Comparison of ENCODE assay signal across 1 cellular context in the genomic region with DNA sequence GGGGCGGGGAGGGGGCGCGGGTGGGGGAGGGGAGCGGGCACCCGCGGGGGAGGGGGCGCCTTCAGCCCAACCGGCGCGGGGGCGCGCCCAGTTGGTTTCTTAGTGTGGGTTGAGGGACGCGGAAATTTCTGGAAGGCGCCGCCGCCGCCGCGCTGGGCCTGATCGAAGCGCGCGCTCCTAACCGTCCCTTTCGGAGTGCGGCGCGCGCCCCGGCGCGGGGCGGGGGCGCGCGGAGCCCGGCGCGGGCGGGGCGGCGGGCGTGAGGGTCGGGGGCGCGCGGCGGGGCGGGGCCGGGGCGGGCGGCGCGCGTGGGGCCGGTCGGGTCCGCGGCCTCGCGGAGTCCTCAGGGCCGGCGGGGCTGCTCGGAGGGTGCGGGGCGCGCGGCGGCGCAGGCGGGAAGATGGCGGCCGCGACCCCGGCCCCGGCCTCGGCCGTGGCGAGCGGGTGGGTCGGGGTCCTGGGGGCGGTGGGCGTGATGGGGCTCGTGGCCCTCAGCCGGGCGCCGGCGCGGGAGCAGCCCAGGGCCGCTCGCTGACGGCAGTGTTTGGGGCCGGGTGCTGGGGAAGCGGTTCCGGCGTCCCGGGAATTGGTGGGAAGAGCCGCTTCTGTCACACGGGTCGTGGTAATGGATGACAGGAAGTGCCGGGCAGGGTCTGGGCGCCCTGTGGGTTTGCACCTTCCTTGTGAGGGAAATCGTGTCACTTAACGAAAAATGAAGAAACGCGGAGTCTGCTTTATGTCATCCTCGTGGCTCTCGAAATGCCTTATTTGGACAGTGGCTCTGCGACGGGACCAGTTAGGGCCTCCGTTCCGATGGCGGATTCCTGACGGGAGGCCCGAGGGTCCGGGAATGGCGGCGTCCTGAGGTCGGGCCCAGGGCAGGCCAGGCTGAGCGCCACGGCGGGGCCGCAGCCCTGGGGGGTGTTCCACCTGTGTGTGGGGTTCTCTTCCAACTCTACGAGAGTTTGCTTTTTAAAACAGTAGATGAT.
A peak's percentile ranks its signal among the peaks of the same experiment; 100 is the strongest.
TF ChIP-seq lines count a peak whose summit lies in the region.

No MANE protein-coding gene starts in this region.

TF ChIP-seq in K562, 482 proteins besides CTCF, POLR2A, EP300 and RAD21 (continued from another document and continues in another):
- TF ChIP-seq, protein P1, sequence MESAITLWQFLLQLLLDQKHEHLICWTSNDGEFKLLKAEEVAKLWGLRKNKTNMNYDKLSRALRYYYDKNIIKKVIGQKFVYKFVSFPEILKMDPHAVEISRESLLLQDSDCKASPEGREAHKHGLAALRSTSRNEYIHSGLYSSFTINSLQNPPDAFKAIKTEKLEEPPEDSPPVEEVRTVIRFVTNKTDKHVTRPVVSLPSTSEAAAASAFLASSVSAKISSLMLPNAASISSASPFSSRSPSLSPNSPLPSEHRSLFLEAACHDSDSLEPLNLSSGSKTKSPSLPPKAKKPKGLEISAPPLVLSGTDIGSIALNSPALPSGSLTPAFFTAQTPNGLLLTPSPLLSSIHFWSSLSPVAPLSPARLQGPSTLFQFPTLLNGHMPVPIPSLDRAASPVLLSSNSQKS (CRISPR knock-in tag; IDR thresholded peaks at IDR 0.05), result 0 out of 2 replicates have a peak, but pooled peaks have one; percentile 41
- TF ChIP-seq ZFP36 (IDR thresholded peaks at IDR 0.05; ENCODE audit: low read depth, low read length, partially characterized antibody) (no peak), ZSCAN29 (IDR thresholded peaks at IDR 0.05) (no peak), PHF20 (IDR thresholded peaks at IDR 0.05; ENCODE audit: partially characterized antibody) (no peak), ARID2 (IDR thresholded peaks at IDR 0.05) (no peak), ZNF354B (CRISPR knock-in tag; IDR thresholded peaks at IDR 0.05) (no peak), PTBP1 (IDR thresholded peaks at IDR 0.05; ENCODE audit: low read depth, low read length) (no peak), NRF1 (conservative IDR thresholded peaks at IDR 0.05 in 1 of 2, IDR thresholded peaks at IDR 0.05 in 1 of 2) (peak in 1 of 2 experiments; percentile 35; a peak in 2 of 4 replicates), CBFB (CRISPR knock-in tag; IDR thresholded peaks at IDR 0.05) (no peak), HMGN3 (IDR thresholded peaks at IDR 0.05; ENCODE audit: borderline replicate concordance, extremely low read depth, insufficient read length, low read depth, low read length) (peak; percentile 54), ZNF282 (CRISPR knock-in tag; IDR thresholded peaks at IDR 0.05) (no peak), ILF3 (IDR thresholded peaks at IDR 0.05; ENCODE audit: borderline replicate concordance) (no peak), XRCC5 (IDR thresholded peaks at IDR 0.05; ENCODE audit: low read depth, low read length) (peak; percentile 22; the same call in 1 of the 2 replicates), ZNF778 (CRISPR knock-in tag; IDR thresholded peaks at IDR 0.05) (no peak), ZNF140 (CRISPR knock-in tag; IDR thresholded peaks at IDR 0.05) (0 out of 2 replicates have a peak, but pooled peaks have one; percentile 32), KLF10 (CRISPR knock-in tag; IDR thresholded peaks at IDR 0.05) (no peak), PURB (CRISPR knock-in tag; IDR thresholded peaks at IDR 0.05; ENCODE audit: low read depth) (no peak), NFE2L1 (tag; IDR thresholded peaks at IDR 0.05; ENCODE audit: borderline replicate concordance, low read depth) (no peak), ZKSCAN3 (CRISPR knock-in tag; IDR thresholded peaks at IDR 0.05) (no peak), CREM (IDR thresholded peaks at IDR 0.05; ENCODE audit: low read depth) (no peak; the same call in 1 of the 2 replicates), KDM5B (IDR thresholded peaks at IDR 0.05; ENCODE audit: insufficient replicate concordance, low read depth, low read length) (peak; percentile 78), ZNF583 (CRISPR knock-in tag; IDR thresholded peaks at IDR 0.05) (no peak), LARP7 (IDR thresholded peaks at IDR 0.05) (no peak), SAP30 (IDR thresholded peaks at IDR 0.05; ENCODE audit: borderline replicate concordance, insufficient read depth, low read depth, low read length, poor library complexity, severe bottlenecking) (peak; percentile 93), FIP1L1 (IDR thresholded peaks at IDR 0.05; ENCODE audit: low read depth, low read length, poor library complexity, severe bottlenecking) (no peak), DPF2 (IDR thresholded peaks at IDR 0.05) (no peak), NR2C1 (IDR thresholded peaks at IDR 0.05) (no peak), NR2C1 (tag; IDR thresholded peaks at IDR 0.05) (no peak), KLF6 (CRISPR knock-in tag; IDR thresholded peaks at IDR 0.05; ENCODE audit: borderline replicate concordance) (no peak), TFAM (CRISPR knock-in tag; conservative IDR thresholded peaks at IDR 0.05) (no peak), TBP (optimal IDR thresholded peaks at IDR 0.05; ENCODE audit: low read depth, low read length) (peak; percentile 38), PHTF2 (CRISPR knock-in tag; IDR thresholded peaks at IDR 0.05) (no peak), ZNF431 (CRISPR knock-in tag; IDR thresholded peaks at IDR 0.05) (no peak), MTA1 (IDR thresholded peaks at IDR 0.05; ENCODE audit: borderline replicate concordance) (no peak), CSDE1 (IDR thresholded peaks at IDR 0.05) (no peak), NEUROD1 (IDR thresholded peaks at IDR 0.05; ENCODE audit: borderline replicate concordance, low read depth, low read length, partially characterized antibody) (no peak), ATF1 (CRISPR knock-in tag; IDR thresholded peaks at IDR 0.05) (no peak), ATF1 (tag; IDR thresholded peaks at IDR 0.05) (peak; percentile 54; the same call in 1 of the 2 replicates), SOX6 (IDR thresholded peaks at IDR 0.05) (no peak)
- TF ChIP-seq, protein P2, sequence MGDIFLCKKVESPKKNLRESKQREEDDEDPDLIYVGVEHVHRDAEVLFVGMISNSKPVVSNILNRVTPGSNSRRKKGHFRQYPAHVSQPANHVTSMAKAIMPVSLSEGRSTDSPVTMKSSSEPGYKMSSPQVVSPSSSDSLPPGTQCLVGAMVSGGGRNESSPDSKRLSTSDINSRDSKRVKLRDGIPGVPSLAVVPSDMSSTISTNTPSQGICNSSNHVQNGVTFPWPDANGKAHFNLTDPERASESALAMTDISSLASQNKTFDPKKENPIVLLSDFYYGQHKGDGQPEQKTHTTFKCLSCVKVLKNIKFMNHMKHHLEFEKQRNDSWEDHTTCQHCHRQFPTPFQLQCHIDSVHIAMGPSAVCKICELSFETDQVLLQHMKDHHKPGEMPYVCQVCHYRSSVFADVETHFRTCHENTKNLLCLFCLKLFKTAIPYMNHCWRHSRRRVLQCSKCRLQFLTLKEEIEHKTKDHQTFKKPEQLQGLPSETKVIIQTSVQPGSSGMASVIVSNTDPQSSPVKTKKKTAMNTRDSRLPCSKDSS (IDR thresholded peaks at IDR 0.05; ENCODE audit: low read depth, partially characterized antibody), result no peak
- TF ChIP-seq, protein P3, sequence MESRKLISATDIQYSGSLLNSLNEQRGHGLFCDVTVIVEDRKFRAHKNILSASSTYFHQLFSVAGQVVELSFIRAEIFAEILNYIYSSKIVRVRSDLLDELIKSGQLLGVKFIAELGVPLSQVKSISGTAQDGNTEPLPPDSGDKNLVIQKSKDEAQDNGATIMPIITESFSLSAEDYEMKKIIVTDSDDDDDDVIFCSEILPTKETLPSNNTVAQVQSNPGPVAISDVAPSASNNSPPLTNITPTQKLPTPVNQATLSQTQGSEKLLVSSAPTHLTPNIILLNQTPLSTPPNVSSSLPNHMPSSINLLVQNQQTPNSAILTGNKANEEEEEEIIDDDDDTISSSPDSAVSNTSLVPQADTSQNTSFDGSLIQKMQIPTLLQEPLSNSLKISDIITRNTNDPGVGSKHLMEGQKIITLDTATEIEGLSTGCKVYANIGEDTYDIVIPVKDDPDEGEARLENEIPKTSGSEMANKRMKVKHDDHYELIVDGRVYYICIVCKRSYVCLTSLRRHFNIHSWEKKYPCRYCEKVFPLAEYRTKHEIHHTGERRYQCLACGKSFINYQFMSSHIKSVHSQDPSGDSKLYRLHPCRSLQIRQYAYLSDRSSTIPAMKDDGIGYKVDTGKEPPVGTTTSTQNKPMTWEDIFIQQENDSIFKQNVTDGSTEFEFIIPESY (CRISPR knock-in tag; IDR thresholded peaks at IDR 0.05), result no peak
- TF ChIP-seq, protein P4, sequence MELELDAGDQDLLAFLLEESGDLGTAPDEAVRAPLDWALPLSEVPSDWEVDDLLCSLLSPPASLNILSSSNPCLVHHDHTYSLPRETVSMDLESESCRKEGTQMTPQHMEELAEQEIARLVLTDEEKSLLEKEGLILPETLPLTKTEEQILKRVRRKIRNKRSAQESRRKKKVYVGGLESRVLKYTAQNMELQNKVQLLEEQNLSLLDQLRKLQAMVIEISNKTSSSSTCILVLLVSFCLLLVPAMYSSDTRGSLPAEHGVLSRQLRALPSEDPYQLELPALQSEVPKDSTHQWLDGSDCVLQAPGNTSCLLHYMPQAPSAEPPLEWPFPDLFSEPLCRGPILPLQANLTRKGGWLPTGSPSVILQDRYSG (tag; conservative IDR thresholded peaks at IDR 0.05; ENCODE audit: low read depth), result no peak
- TF ChIP-seq, protein P5, sequence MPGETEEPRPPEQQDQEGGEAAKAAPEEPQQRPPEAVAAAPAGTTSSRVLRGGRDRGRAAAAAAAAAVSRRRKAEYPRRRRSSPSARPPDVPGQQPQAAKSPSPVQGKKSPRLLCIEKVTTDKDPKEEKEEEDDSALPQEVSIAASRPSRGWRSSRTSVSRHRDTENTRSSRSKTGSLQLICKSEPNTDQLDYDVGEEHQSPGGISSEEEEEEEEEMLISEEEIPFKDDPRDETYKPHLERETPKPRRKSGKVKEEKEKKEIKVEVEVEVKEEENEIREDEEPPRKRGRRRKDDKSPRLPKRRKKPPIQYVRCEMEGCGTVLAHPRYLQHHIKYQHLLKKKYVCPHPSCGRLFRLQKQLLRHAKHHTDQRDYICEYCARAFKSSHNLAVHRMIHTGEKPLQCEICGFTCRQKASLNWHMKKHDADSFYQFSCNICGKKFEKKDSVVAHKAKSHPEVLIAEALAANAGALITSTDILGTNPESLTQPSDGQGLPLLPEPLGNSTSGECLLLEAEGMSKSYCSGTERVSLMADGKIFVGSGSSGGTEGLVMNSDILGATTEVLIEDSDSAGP (CRISPR knock-in tag; IDR thresholded peaks at IDR 0.05), result no peak
- TF ChIP-seq, protein P6, sequence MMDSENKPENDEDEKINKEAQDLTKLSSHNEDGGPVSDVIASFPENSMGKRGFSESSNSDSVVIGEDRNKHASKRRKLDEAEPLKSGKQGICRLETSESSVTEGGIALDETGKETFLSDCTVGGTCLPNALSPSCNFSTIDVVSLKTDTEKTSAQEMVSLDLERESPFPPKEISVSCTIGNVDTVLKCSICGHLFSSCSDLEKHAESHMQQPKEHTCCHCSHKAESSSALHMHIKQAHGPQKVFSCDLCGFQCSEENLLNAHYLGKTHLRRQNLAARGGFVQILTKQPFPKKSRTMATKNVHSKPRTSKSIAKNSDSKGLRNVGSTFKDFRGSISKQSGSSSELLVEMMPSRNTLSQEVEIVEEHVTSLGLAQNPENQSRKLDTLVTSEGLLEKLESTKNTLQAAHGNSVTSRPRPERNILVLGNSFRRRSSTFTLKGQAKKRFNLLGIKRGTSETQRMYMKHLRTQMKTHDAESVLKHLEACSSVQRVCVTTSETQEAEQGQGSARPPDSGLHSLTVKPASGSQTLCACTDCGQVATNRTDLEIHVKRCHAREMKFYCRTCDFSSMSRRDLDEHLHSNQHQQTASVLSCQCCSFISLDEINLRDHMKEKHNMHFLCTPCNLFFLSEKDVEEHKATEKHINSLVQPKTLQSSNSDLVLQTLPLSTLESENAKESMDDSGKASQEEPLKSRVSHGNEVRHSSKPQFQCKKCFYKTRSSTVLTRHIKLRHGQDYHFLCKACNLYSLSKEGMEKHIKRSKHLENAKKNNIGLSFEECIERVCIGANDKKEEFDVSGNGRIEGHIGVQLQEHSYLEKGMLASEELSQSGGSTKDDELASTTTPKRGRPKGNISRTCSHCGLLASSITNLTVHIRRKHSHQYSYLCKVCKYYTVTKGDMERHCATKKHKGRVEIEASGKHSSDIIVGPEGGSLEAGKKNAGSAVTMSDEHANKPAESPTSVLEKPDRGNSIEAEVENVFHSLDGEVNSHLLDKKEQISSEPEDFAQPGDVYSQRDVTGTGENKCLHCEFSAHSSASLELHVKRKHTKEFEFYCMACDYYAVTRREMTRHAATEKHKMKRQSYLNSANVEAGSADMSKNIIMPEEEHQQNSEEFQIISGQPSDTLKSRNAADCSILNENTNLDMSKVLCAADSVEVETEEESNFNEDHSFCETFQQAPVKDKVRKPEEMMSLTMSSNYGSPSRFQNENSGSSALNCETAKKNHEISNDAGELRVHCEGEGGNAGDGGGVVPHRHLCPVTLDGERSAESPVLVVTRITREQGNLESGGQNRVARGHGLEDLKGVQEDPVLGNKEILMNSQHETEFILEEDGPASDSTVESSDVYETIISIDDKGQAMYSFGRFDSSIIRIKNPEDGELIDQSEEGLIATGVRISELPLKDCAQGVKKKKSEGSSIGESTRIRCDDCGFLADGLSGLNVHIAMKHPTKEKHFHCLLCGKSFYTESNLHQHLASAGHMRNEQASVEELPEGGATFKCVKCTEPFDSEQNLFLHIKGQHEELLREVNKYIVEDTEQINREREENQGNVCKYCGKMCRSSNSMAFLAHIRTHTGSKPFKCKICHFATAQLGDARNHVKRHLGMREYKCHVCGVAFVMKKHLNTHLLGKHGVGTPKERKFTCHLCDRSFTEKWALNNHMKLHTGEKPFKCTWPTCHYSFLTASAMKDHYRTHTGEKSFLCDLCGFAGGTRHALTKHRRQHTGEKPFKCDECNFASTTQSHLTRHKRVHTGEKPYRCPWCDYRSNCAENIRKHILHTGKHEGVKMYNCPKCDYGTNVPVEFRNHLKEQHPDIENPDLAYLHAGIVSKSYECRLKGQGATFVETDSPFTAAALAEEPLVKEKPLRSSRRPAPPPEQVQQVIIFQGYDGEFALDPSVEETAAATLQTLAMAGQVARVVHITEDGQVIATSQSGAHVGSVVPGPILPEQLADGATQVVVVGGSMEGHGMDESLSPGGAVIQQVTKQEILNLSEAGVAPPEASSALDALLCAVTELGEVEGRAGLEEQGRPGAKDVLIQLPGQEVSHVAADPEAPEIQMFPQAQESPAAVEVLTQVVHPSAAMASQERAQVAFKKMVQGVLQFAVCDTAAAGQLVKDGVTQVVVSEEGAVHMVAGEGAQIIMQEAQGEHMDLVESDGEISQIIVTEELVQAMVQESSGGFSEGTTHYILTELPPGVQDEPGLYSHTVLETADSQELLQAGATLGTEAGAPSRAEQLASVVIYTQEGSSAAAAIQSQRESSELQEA (IDR thresholded peaks at IDR 0.05; ENCODE audit: low read depth), result no peak
- TF ChIP-seq, protein P7, sequence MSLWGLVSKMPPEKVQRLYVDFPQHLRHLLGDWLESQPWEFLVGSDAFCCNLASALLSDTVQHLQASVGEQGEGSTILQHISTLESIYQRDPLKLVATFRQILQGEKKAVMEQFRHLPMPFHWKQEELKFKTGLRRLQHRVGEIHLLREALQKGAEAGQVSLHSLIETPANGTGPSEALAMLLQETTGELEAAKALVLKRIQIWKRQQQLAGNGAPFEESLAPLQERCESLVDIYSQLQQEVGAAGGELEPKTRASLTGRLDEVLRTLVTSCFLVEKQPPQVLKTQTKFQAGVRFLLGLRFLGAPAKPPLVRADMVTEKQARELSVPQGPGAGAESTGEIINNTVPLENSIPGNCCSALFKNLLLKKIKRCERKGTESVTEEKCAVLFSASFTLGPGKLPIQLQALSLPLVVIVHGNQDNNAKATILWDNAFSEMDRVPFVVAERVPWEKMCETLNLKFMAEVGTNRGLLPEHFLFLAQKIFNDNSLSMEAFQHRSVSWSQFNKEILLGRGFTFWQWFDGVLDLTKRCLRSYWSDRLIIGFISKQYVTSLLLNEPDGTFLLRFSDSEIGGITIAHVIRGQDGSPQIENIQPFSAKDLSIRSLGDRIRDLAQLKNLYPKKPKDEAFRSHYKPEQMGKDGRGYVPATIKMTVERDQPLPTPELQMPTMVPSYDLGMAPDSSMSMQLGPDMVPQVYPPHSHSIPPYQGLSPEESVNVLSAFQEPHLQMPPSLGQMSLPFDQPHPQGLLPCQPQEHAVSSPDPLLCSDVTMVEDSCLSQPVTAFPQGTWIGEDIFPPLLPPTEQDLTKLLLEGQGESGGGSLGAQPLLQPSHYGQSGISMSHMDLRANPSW (CRISPR knock-in tag; IDR thresholded peaks at IDR 0.05), result no peak
